1 cellular context compared by ENCODE assay signal in genomic region chr16:1718236-1718635, GRCh38.
TF ChIP-seq lines count a peak whose summit lies in the region.

No MANE protein-coding gene starts in this region.

TF ChIP-seq in HEK293, 187 proteins besides CTCF, POLR2A, EP300 and RAD21 (continued from another document):
- TF ChIP-seq PATZ1 (tag by site-specific recombination; IDR thresholded peaks at IDR 0.05) (0 out of 2 replicates have a peak, but pooled peaks have one; percentile 26), ZNF600 (tag by site-specific recombination; IDR thresholded peaks at IDR 0.05) (peak; percentile 55; the same call in 1 of the 2 replicates)
TF ChIP-seq in HEK293: peak in this region for 3; not testable (repeated sequence) for 184.
